14 cellular contexts compared by ENCODE assay signal in genomic region chrX:63652086-63652775, GRCh38.
DNase-seq lines count a peak whose midpoint lies in the region; FAIRE-seq and TF ChIP-seq lines count a peak whose summit lies in the region.
"Had no signal": no experiment of that assay in that cellular context is flagged by ENCODE, and none has a peak within 500 bp of the region (broad histone marks: within the 10 kb centered on the region; RNA-seq: fewer than 3 reads in every experiment).

No MANE protein-coding gene starts in this region.

- H3K36me3 Mint-ChIP-seq in osteocyte (ENCODE audit: unreplicated experiment) (peaks cover 5% of the 10 kb centered on the region), CD14-positive monocyte (peaks cover 19 to 24% of the 10 kb centered on the region in 2 donors)

- H3K27me3 Mint-ChIP-seq in osteocyte (ENCODE audit: unreplicated experiment) (no peaks in the 10 kb centered on the region), CD14-positive monocyte (ENCODE audit: low read depth in 3 of 3) (peaks cover 0 to 2% (median 0%) of the 10 kb centered on the region in 3 donors)
- H3K27me3 Mint-ChIP-seq: B cell had no signal

- no peak for TF ChIP-seq POLR2A in GM12891 (IDR thresholded peaks at IDR 0.05; ENCODE audit: low read depth, low read length)

- intact Hi-C loops in CD14-positive monocyte (cut with micrococcal nuclease): no loop called here

- H3K27me3 ChIP-seq in BJ (ENCODE audit: control insufficient read depth, insufficient read depth, low read length): no peaks in the 10 kb centered on the region

- H3K27ac Mint-ChIP-seq in osteocyte (ENCODE audit: unreplicated experiment) (peak overlapping the region; percentile 86), CD14-positive monocyte (no peak overlapping the region)
- H3K27ac Mint-ChIP-seq: B cell; CD8-positive, alpha-beta T cell had no signal

- H3K4me3 ChIP-seq in BJ (ENCODE audit: low read depth, low read length): no peak overlapping the region
- H3K4me3 ChIP-seq: PC-9 had no signal

- CTCF ChIA-PET in BJ (lab: Yijun Ruan, JAX): no interaction called here

- H3K4me1 Mint-ChIP-seq in osteocyte (ENCODE audit: unreplicated experiment) (peaks cover 21% of the 10 kb centered on the region), CD14-positive monocyte (no peaks in the 10 kb centered on the region)
- H3K4me1 Mint-ChIP-seq: B cell had no signal

- H3K4me3 Mint-ChIP-seq in osteocyte (ENCODE audit: unreplicated experiment): no peak overlapping the region
- no peak overlapping the region for H3K4me3 Mint-ChIP-seq in CD14-positive monocyte
- H3K4me3 Mint-ChIP-seq: B cell; CD8-positive, alpha-beta T cell had no signal

- peak; percentile 87 for FAIRE-seq in colon (lab: Jason Lieb, UNC)
- no peak for FAIRE-seq in GM12891 (lab: Jason Lieb, UNC)

- POLR2A ChIA-PET in BJ (lab: Charles Lee): no interaction called here

- H3K36me3 ChIP-seq in BJ (ENCODE audit: control insufficient read depth, insufficient read depth, low read length): no peaks in the 10 kb centered on the region; the same call in 1 of the 2 replicates

- DNase-seq in BJ (ENCODE audit: low read depth): peak; percentile 12
- DNase-seq in RPMI7951 (ENCODE audit: low read depth): peak; percentile 56
- DNase-seq in osteocyte (ENCODE audit: extremely low spot score, unreplicated experiment): no peak
- DNase-seq in CD14-positive monocyte (ENCODE audit: low spot score): no peak
- no peak for DNase-seq in GM12891 (ENCODE audit: insufficient read length, low spot score)
- no peak for DNase-seq in NCI-H1694 (lab: John Stamatoyannopoulos, UW)
- DNase-seq: CD8-positive, alpha-beta T cell; KG1; NCI-H1092 treated with DMSO at 0.1 percent for 48 hours; NCI-H187; NCI-H446; PC-9 had no signal

- peaks cover 17% of the 10 kb centered on the region for H3K9me3 Mint-ChIP-seq in osteocyte (ENCODE audit: unreplicated experiment)
- H3K9me3 Mint-ChIP-seq in CD14-positive monocyte: peaks cover 2 to 9% (median 6%) of the 10 kb centered on the region in 7 donors
- H3K9me3 Mint-ChIP-seq: CD8-positive, alpha-beta T cell had no signal

- TF ChIP-seq CTCF in BJ (IDR thresholded peaks at IDR 0.05; ENCODE audit: insufficient read depth, low read depth, low read length) (no peak), osteocyte (IDR thresholded peaks at IDR 0.05) (no peak), CD14-positive monocyte (IDR thresholded peaks at IDR 0.05) (no peak)

TF ChIP-seq in GM12891, 5 proteins besides CTCF, POLR2A, EP300 and RAD21:
- TF ChIP-seq SPI1 (IDR thresholded peaks at IDR 0.05; ENCODE audit: low read depth, low read length): no peak
- no peak for TF ChIP-seq POLR2AphosphoS5 (IDR thresholded peaks at IDR 0.05; ENCODE audit: low read depth, low read length)
- TF ChIP-seq POU2F2 (IDR thresholded peaks at IDR 0.05; ENCODE audit: low read depth, low read length): no peak
- no peak for TF ChIP-seq TAF1 (IDR thresholded peaks at IDR 0.05; ENCODE audit: low read depth, low read length)
- no peak for TF ChIP-seq PAX5 (IDR thresholded peaks at IDR 0.05; ENCODE audit: insufficient read depth, low read length, severe bottlenecking)
TF ChIP-seq in GM12891: peak in this region for 0.

Comparison
In these comparisons a context has a peak if more than half of its experiments do, and no peak if none do; other contexts are left out.
1. DNase-seq: peak in BJ (single experiment) and RPMI7951 (single experiment); none in osteocyte (single experiment), CD14-positive monocyte (single experiment), GM12891 (single experiment) and NCI-H1694 (single experiment).